In the genomic region with DNA sequence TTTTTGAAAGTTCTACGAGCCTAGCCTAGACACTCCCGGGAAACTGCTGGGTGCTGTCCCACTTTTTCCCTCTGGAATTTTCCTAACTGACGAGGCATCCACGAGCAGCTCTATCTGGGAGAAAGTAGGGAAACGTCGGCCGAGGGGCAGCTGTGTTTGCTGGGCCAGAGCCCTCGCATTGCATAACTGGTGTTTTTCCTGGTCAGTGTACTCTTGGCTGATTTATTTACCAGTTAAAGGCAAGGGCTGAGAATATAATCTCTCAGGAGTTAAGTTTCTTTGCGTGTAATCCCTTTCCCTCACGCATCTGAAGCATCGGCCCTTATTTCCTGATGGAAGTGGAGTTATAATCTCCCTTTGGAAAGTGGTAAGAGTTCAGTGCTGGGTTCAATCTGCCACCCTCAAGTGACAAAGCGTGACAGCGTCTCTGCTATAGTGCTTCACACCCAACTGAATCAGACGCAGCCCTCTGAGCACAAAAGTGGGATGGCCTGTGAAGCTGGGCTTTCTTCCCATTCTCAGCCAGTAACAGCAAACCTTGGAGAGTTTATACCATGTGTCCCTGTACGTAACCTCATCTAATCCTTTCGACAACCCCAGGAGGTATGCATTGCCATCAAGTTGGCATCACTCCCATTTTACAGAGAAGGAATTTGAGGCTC, we compare ENCODE assay signal across 8 cellular contexts.
DNase-seq lines count a peak whose midpoint lies in the region; ATAC-seq and TF ChIP-seq lines count a peak whose summit lies in the region.

No MANE protein-coding gene starts in this region.

- no peak overlapping the region for H2BK5ac ChIP-seq in trophoblast cell (ENCODE audit: low read depth, low read length, poor library complexity)

- H3K9me3 ChIP-seq in right atrium auricular region (no peaks in the 10 kb centered on the region), trophoblast cell (ENCODE audit: insufficient read depth, low read depth, low read length) (peaks cover 3% of the 10 kb centered on the region)

- peak overlapping the region; percentile 17 for H2BK120ac ChIP-seq in trophoblast cell (ENCODE audit: insufficient read depth, low read length, poor library complexity)

- H2AFZ ChIP-seq in trophoblast cell (ENCODE audit: insufficient read depth, low read length, poor library complexity), result no peak overlapping the region

- intact Hi-C loops in Right ventricle myocardium inferior (cut with DNase I) (loop anchor here (2.0 to 10.0 kb wide), 5 partner anchors 117 to 410 kb away; no protein-coding TSS in a partner anchor), cardiac septum (cut with DNase I) (loop anchor here (5.0 to 10.0 kb wide), 3 partner anchors 127 to 917 kb away; no protein-coding TSS in a partner anchor)

- H3K14ac ChIP-seq in trophoblast cell (ENCODE audit: low read length), result no peak overlapping the region

- H3K36me3 ChIP-seq in right atrium auricular region, result no peaks in the 10 kb centered on the region
- H3K36me3 ChIP-seq in trophoblast cell (ENCODE audit: control insufficient read depth in 1 of 2, insufficient read depth in 2 of 2, low read length in 2 of 2), result no peaks in the 10 kb centered on the region

- no peak overlapping the region for H3K23ac ChIP-seq in trophoblast cell (ENCODE audit: low read length)

- H2AK5ac ChIP-seq in trophoblast cell (ENCODE audit: low read length), result peak overlapping the region; percentile 19

- peaks cover 2% of the 10 kb centered on the region for H3K79me1 ChIP-seq in trophoblast cell (ENCODE audit: low read length)

- peak overlapping the region; percentile 36 for H2BK12ac ChIP-seq in trophoblast cell (ENCODE audit: low read length)

- no peak for TF ChIP-seq CTCF in right atrium auricular region (IDR thresholded peaks at IDR 0.05)

- H3K79me2 ChIP-seq in trophoblast cell (ENCODE audit: control insufficient read depth, insufficient read depth, low read length, poor library complexity), result no peaks in the 10 kb centered on the region

- H3K27ac ChIP-seq in right atrium auricular region, result peak overlapping the region; percentile 69 to 75
- H3K27ac ChIP-seq in trophoblast cell (ENCODE audit: low read depth, low read length), result no peak overlapping the region

- peak; percentile 89 for ATAC-seq in Right ventricle myocardium inferior
- ATAC-seq in HG02885 (IDR thresholded peaks at IDR 0.05; ENCODE audit: poor library complexity, unreplicated experiment), result no peak
- no peak for ATAC-seq in GM21576 (IDR thresholded peaks at IDR 0.05; ENCODE audit: unreplicated experiment)

- H3K9ac ChIP-seq in trophoblast cell (ENCODE audit: low read length), result no peak overlapping the region

- H3K4me3 ChIP-seq in right atrium auricular region (peak overlapping the region in 1 of 2 donors; percentile 26), trophoblast cell (ENCODE audit: low read depth, low read length) (no peak overlapping the region)

- no peak overlapping the region for H4K12ac ChIP-seq in trophoblast cell (ENCODE audit: low read depth, low read length)

- H3K4me2 ChIP-seq in trophoblast cell (ENCODE audit: low read length), result no peak overlapping the region

- H3K4ac ChIP-seq in trophoblast cell (ENCODE audit: low read depth, low read length), result no peak overlapping the region

- H3K27me3 ChIP-seq in right atrium auricular region (no peaks in the 10 kb centered on the region), trophoblast cell (ENCODE audit: insufficient read depth, low read length) (no peaks in the 10 kb centered on the region)

- no peak overlapping the region for H4K8ac ChIP-seq in trophoblast cell (ENCODE audit: low read depth, low read length)

- H4K91ac ChIP-seq in trophoblast cell (ENCODE audit: low read depth, low read length), result no peak overlapping the region

- DNase-seq in Right ventricle myocardium inferior (ENCODE audit: missing footprints), result no peak
- DNase-seq in cardiac septum (ENCODE audit: low spot score), result no peak
- peak; percentile 78 for DNase-seq in right atrium auricular region (ENCODE audit: low spot score)
- DNase-seq in trophoblast cell, result no peak
- no peak for DNase-seq in 8988T
- no peak for DNase-seq in NCI-H2171 (lab: John Stamatoyannopoulos, UW)

- H3K4me1 ChIP-seq in right atrium auricular region (peaks cover 0 to 25% of the 10 kb centered on the region in 2 donors), trophoblast cell (ENCODE audit: control insufficient read depth in 1 of 2, insufficient read depth in 2 of 2, low read length in 2 of 2) (peaks cover 10 to 16% of the 10 kb centered on the region in 2 experiments)

- no peak overlapping the region for H3K18ac ChIP-seq in trophoblast cell (ENCODE audit: low read length)

- no CpG with 5 or more reads among the region's 16 CpGs for WGBS in trophoblast cell (ENCODE audit: extremely low coverage, insufficient coverage, insufficient read length)
